ENCODE assay signal across 26 cellular contexts in genomic region chr4:53553486-53554210, GRCh38.
"Had no signal": no experiment of that assay in that cellular context is flagged by ENCODE, and none has a peak within 500 bp of the region (broad histone marks: within the 10 kb centered on the region; RNA-seq: fewer than 3 reads in every experiment).

No MANE protein-coding gene starts in this region.

- H3K9me3 Mint-ChIP-seq: effector memory CD8-positive, alpha-beta T cell; endodermal cell had no signal

- H3K36me3 ChIP-seq: gastrocnemius medialis, heart right ventricle, left lung, lower lobe of right lung had no signal

- H3K4me3 Mint-ChIP-seq: effector memory CD8-positive, alpha-beta T cell; endodermal cell; mesothelial cell of epicardium had no signal

- H3K27me3 ChIP-seq: esophagus squamous epithelium, gastrocnemius medialis, heart right ventricle, left lung had no signal

- H3K27ac ChIP-seq: coronary artery, epithelial cell of prostate, esophagus squamous epithelium, gastrocnemius medialis, heart right ventricle, left lung, lower lobe of right lung had no signal

- FAIRE-seq: colon, endometrium, islet of Langerhans, keratinocyte had no signal

- DNase-seq: dermis blood vessel endothelial cell; effector CD8-positive, alpha-beta T cell; effector memory CD8-positive, alpha-beta T cell; endodermal cell; erythroblast; esophagus squamous epithelium; foreskin fibroblast; foreskin melanocyte; gastrocnemius medialis; glutamatergic neuron; heart right ventricle; hippocampal formation; left cardiac atrium; left lung; left ventricle myocardium superior; lower lobe of right lung; mesenchymal stem cell; mucosa of descending colon had no signal

- H3K4me3 ChIP-seq: coronary artery, esophagus squamous epithelium, gastrocnemius medialis, heart right ventricle, left lung, lower lobe of right lung, mucosa of descending colon had no signal

- ATAC-seq: effector memory CD8-positive, alpha-beta T cell; esophagus mucosa; gastrocnemius medialis; heart right ventricle; left cardiac atrium; left lung; left ventricle myocardium superior; lower lobe of right lung; mucosa of descending colon had no signal

- H3K27ac Mint-ChIP-seq: effector memory CD8-positive, alpha-beta T cell; endodermal cell; mesothelial cell of epicardium had no signal

- H3K9me3 ChIP-seq: esophagus squamous epithelium, gastrocnemius medialis, heart right ventricle, left lung, lower lobe of right lung, mucosa of descending colon had no signal
